In genomic region chr3:15050405-15051092, GRCh38 we compare ENCODE assay signal across 10 cellular contexts. TPM values are rescaled to one million over a fixed set of nuclear protein-coding genes. Genes with fewer than 3 reads are reported as not detected.
DNase-seq lines count a peak whose midpoint lies in the region; ATAC-seq and TF ChIP-seq lines count a peak whose summit lies in the region.
"Had no signal": no experiment of that assay in that cellular context is flagged by ENCODE, and none has a peak within 500 bp of the region (broad histone marks: within the 10 kb centered on the region; RNA-seq: fewer than 3 reads in every experiment).

No MANE protein-coding gene starts in this region.

- H3K4me3 ChIP-seq in GM12864 (ENCODE audit: low read depth, low read length) (no peak overlapping the region), sigmoid colon (no peak overlapping the region)

- no peaks in the 10 kb centered on the region for H3K27me3 ChIP-seq in sigmoid colon

- no peaks in the 10 kb centered on the region for H3K27me3 Mint-ChIP-seq in activated CD4-positive, alpha-beta memory T cell treated with anti-CD3 and anti-CD28 coated beads, Interleukin-2, amount 10 ng/mL, durations not matched to agents 7 days and 5 days

- H3K27ac Mint-ChIP-seq in activated CD4-positive, alpha-beta memory T cell treated with anti-CD3 and anti-CD28 coated beads, Interleukin-2, amount 10 ng/mL, durations not matched to agents 7 days and 5 days, result peak overlapping the region; percentile 29

- WGBS in sigmoid colon, 2 donors, result 58 to 73% methylated on average over 3 of the region's 3 CpGs

- no peak overlapping the region for H3K4me3 Mint-ChIP-seq in activated CD4-positive, alpha-beta memory T cell treated with anti-CD3 and anti-CD28 coated beads, Interleukin-2, amount 10 ng/mL, durations not matched to agents 7 days and 5 days

- CTCF ChIA-PET in activated CD4-positive, alpha-beta memory T cell treated with anti-CD3 and anti-CD28 coated beads, Interleukin-2, amount 10 ng/mL, durations not matched to agents 7 days and 5 days (lab: Charles Lee), result interaction anchor here (0.7 to 3.6 kb wide), 16 partner anchors 9 to 355 kb away, joined by 3 to 28 read pairs (median 4); partner anchors contain the start of gene MRPS25

- H3K36me3 ChIP-seq in sigmoid colon, result peaks cover 0 to 90% (median 32%) of the 10 kb centered on the region in 4 donors

- TF ChIP-seq CTCF in GM12864 (IDR thresholded peaks at IDR 0.05; ENCODE audit: low read depth, low read length, missing control alignments) (no peak), sigmoid colon (IDR thresholded peaks at IDR 0.05) (no peak)

- intact Hi-C loops in sigmoid colon (cut with DNase I), result no loop called here

- peaks cover 63% of the 10 kb centered on the region for H3K36me3 Mint-ChIP-seq in activated CD4-positive, alpha-beta memory T cell treated with anti-CD3 and anti-CD28 coated beads, Interleukin-2, amount 10 ng/mL, durations not matched to agents 7 days and 5 days (ENCODE audit: low read depth)

- H3K4me1 ChIP-seq in sigmoid colon, result no peaks in the 10 kb centered on the region

- DNase-seq in GM12864 (ENCODE audit: low read depth) (peak; percentile 85), cerebellar cortex (ENCODE audit: low spot score) (no peak), KG1 (lab: John Stamatoyannopoulos, UW) (no peak), sigmoid colon (no peak), NCI-H1436 (lab: John Stamatoyannopoulos, UW) (no peak)
- no peak for DNase-seq in activated CD4-positive, alpha-beta memory T cell treated with anti-CD3 and anti-CD28 coated beads, Interleukin-2, amount 10 ng/mL, durations not matched to agents 7 days and 5 days
- DNase-seq: DND-41, midbrain had no signal

- H3K27ac ChIP-seq in sigmoid colon, result no peak overlapping the region

- H3K9me3 Mint-ChIP-seq in activated CD4-positive, alpha-beta memory T cell treated with anti-CD3 and anti-CD28 coated beads, Interleukin-2, amount 10 ng/mL, durations not matched to agents 7 days and 5 days, result no peaks in the 10 kb centered on the region

- H3K4me1 Mint-ChIP-seq in activated CD4-positive, alpha-beta memory T cell treated with anti-CD3 and anti-CD28 coated beads, Interleukin-2, amount 10 ng/mL, durations not matched to agents 7 days and 5 days, result peaks cover 25% of the 10 kb centered on the region

- POLR2A ChIA-PET in activated CD4-positive, alpha-beta memory T cell treated with anti-CD3 and anti-CD28 coated beads, Interleukin-2, amount 10 ng/mL, durations not matched to agents 7 days and 5 days (lab: Charles Lee), result interaction anchor here (4.4 kb wide), 1 partner anchor 14 kb away, joined by 20 read pairs; the partner anchor contains the start of gene MRPS25

- no peak for TF ChIP-seq POLR2A in sigmoid colon (IDR thresholded peaks at IDR 0.05)

- no peaks in the 10 kb centered on the region for H3K9me3 ChIP-seq in sigmoid colon

- peak; percentile 80 for ATAC-seq in GM19438 (IDR thresholded peaks at IDR 0.05; ENCODE audit: low read depth, unreplicated experiment)
- ATAC-seq in HG03066 (IDR thresholded peaks at IDR 0.05; ENCODE audit: low read depth, unreplicated experiment), result peak; percentile 80

- TF ChIP-seq EP300 in sigmoid colon (IDR thresholded peaks at IDR 0.05), result no peak

RNA-seq across cellular contexts. Expression of gene MRPS25, which starts 14.6 kb away (rescaled TPM):
- 10 to 100 TPM; 34.6 to 35.0 TPM for total RNA-seq in activated CD4-positive, alpha-beta memory T cell treated with anti-CD3 and anti-CD28 coated beads, Interleukin-2, amount 10 ng/mL, durations not matched to agents 7 days and 5 days
- 10 to 100 TPM; 25.8 to 44.5 (median 33.1) TPM for total RNA-seq in sigmoid colon
- polyA plus RNA-seq in sigmoid colon, result 10 to 100 TPM; 45.0 to 86.1 (median 73.8) TPM

RNA-seq across cellular contexts. Expression of gene RBSN, which starts 48.4 kb away (rescaled TPM):
- 10 to 100 TPM; 19.4 to 19.7 TPM for total RNA-seq in activated CD4-positive, alpha-beta memory T cell treated with anti-CD3 and anti-CD28 coated beads, Interleukin-2, amount 10 ng/mL, durations not matched to agents 7 days and 5 days
- total RNA-seq in sigmoid colon, result 10 to 100 TPM; 29.1 to 41.3 (median 38.0) TPM
- 10 to 100 TPM in 1 of 3 donors, 1 to 10 TPM in 2; 7.2 to 10.5 (median 7.2) TPM for polyA plus RNA-seq in sigmoid colon
